Comparison of ENCODE assay signal across 1 cellular context in the genomic region with DNA sequence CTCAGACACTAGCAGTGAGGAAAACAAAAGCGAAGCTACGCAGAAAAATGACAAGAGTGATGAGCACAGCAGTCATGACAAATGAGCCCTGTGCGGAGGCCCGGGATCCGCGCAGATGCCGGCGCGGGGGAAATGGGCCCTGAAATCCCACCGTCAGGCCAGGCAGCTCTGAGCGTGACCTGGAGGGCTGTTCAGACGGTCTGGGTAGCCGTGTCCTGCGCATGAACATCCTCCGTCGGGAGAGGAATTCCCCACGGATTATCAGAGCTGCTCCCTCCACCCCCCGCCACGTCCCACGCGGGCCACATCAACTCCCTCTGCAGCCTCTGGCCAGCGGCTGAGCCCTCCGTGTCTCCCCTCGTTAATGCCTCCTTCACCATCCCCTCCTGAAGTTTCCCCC.
TF ChIP-seq lines count a peak whose summit lies in the region.

No MANE protein-coding gene starts in this region.

TF ChIP-seq in WTC11, 78 proteins besides CTCF, POLR2A, EP300 and RAD21 (continued from another document):
- TF ChIP-seq, protein P1, sequence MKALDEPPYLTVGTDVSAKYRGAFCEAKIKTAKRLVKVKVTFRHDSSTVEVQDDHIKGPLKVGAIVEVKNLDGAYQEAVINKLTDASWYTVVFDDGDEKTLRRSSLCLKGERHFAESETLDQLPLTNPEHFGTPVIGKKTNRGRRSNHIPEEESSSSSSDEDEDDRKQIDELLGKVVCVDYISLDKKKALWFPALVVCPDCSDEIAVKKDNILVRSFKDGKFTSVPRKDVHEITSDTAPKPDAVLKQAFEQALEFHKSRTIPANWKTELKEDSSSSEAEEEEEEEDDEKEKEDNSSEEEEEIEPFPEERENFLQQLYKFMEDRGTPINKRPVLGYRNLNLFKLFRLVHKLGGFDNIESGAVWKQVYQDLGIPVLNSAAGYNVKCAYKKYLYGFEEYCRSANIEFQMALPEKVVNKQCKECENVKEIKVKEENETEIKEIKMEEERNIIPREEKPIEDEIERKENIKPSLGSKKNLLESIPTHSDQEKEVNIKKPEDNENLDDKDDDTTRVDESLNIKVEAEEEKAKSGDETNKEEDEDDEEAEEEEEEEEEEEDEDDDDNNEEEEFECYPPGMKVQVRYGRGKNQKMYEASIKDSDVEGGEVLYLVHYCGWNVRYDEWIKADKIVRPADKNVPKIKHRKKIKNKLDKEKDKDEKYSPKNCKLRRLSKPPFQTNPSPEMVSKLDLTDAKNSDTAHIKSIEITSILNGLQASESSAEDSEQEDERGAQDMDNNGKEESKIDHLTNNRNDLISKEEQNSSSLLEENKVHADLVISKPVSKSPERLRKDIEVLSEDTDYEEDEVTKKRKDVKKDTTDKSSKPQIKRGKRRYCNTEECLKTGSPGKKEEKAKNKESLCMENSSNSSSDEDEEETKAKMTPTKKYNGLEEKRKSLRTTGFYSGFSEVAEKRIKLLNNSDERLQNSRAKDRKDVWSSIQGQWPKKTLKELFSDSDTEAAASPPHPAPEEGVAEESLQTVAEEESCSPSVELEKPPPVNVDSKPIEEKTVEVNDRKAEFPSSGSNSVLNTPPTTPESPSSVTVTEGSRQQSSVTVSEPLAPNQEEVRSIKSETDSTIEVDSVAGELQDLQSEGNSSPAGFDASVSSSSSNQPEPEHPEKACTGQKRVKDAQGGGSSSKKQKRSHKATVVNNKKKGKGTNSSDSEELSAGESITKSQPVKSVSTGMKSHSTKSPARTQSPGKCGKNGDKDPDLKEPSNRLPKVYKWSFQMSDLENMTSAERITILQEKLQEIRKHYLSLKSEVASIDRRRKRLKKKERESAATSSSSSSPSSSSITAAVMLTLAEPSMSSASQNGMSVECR (CRISPR knock-in tag; IDR thresholded peaks at IDR 0.05; ENCODE audit: borderline replicate concordance) = no peak
- TF ChIP-seq, protein P2, sequence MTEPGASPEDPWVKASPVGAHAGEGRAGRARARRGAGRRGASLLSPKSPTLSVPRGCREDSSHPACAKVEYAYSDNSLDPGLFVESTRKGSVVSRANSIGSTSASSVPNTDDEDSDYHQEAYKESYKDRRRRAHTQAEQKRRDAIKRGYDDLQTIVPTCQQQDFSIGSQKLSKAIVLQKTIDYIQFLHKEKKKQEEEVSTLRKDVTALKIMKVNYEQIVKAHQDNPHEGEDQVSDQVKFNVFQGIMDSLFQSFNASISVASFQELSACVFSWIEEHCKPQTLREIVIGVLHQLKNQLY (CRISPR knock-in tag; IDR thresholded peaks at IDR 0.05) = no peak
- TF ChIP-seq FOXP1 (CRISPR knock-in tag; IDR thresholded peaks at IDR 0.05; ENCODE audit: borderline replicate concordance) = no peak
- no peak for TF ChIP-seq ZBTB21 (CRISPR knock-in tag; IDR thresholded peaks at IDR 0.05; ENCODE audit: borderline replicate concordance)
- no peak for TF ChIP-seq PRRX2 (CRISPR knock-in tag; IDR thresholded peaks at IDR 0.05)
- TF ChIP-seq ATF1 (CRISPR knock-in tag; IDR thresholded peaks at IDR 0.05) = no peak
- TF ChIP-seq TP53 (CRISPR knock-in tag; IDR thresholded peaks at IDR 0.05) = no peak
- TF ChIP-seq, protein P3, sequence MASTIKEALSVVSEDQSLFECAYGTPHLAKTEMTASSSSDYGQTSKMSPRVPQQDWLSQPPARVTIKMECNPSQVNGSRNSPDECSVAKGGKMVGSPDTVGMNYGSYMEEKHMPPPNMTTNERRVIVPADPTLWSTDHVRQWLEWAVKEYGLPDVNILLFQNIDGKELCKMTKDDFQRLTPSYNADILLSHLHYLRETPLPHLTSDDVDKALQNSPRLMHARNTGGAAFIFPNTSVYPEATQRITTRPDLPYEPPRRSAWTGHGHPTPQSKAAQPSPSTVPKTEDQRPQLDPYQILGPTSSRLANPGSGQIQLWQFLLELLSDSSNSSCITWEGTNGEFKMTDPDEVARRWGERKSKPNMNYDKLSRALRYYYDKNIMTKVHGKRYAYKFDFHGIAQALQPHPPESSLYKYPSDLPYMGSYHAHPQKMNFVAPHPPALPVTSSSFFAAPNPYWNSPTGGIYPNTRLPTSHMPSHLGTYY (CRISPR knock-in tag; IDR thresholded peaks at IDR 0.05) = no peak
- TF ChIP-seq OVOL2 (CRISPR knock-in tag; IDR thresholded peaks at IDR 0.05; ENCODE audit: borderline replicate concordance) = no peak
- TF ChIP-seq, protein P4, sequence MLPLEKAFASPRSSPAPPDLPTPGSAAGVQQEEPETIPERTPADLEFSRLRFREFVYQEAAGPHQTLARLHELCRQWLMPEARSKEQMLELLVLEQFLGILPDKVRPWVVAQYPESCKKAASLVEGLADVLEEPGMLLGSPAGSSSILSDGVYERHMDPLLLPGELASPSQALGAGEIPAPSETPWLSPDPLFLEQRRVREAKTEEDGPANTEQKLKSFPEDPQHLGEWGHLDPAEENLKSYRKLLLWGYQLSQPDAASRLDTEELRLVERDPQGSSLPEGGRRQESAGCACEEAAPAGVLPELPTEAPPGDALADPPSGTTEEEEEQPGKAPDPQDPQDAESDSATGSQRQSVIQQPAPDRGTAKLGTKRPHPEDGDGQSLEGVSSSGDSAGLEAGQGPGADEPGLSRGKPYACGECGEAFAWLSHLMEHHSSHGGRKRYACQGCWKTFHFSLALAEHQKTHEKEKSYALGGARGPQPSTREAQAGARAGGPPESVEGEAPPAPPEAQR (CRISPR knock-in tag; IDR thresholded peaks at IDR 0.05) = no peak
- TF ChIP-seq, protein P5, sequence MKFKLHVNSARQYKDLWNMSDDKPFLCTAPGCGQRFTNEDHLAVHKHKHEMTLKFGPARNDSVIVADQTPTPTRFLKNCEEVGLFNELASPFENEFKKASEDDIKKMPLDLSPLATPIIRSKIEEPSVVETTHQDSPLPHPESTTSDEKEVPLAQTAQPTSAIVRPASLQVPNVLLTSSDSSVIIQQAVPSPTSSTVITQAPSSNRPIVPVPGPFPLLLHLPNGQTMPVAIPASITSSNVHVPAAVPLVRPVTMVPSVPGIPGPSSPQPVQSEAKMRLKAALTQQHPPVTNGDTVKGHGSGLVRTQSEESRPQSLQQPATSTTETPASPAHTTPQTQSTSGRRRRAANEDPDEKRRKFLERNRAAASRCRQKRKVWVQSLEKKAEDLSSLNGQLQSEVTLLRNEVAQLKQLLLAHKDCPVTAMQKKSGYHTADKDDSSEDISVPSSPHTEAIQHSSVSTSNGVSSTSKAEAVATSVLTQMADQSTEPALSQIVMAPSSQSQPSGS (CRISPR knock-in tag; IDR thresholded peaks at IDR 0.05; ENCODE audit: borderline replicate concordance, low read depth) = no peak
- TF ChIP-seq TEAD4 (CRISPR knock-in tag; IDR thresholded peaks at IDR 0.05) = no peak
- no peak for TF ChIP-seq HMGA2 (CRISPR knock-in tag; IDR thresholded peaks at IDR 0.05)
